ENCODE assay signal across 8 cellular contexts in the genomic region with DNA sequence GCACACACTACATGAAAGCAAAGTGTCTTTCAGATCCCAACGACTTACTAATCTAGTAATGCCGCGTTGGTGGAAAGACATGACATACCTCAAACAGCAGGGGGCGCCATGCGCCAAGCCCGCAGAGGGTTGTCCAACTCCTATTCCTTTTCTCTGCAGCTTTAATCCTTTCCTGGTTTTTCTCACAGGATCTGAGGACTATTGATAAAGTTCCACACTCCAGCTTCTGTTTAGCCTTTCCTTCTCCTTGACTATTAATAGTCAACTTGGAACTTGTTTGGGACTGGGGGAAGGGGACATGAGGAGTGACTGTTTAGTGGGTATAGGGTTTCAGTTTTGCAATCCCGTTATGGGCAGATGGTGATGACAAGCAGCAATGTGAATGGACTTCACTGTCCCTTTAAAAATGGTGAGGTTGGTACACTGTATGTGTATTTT.
DNase-seq lines count a peak whose midpoint lies in the region; ATAC-seq, FAIRE-seq and TF ChIP-seq lines count a peak whose summit lies in the region.

No MANE protein-coding gene starts in this region.

- H3K27me3 ChIP-seq in iPS DF 6.9 (ENCODE audit: control insufficient read depth, insufficient read depth, low read length) (no peaks in the 10 kb centered on the region), small intestine (ENCODE audit: control insufficient read depth in 2 of 2, insufficient read depth in 2 of 2, low read length in 2 of 2) (no peaks in the 10 kb centered on the region)

- H3K4me3 ChIP-seq in HFF-Myc (replicated peaks; ENCODE audit: low read depth, low read length) = no peak overlapping the region
- no peak overlapping the region for H3K4me3 ChIP-seq in iPS DF 6.9 (ENCODE audit: low read length)
- H3K4me3 ChIP-seq in small intestine (ENCODE audit: low read depth in 1 of 2, low read length in 2 of 2) = no peak overlapping the region

- peak; percentile 93 for TF ChIP-seq CTCF in HFF-Myc (IDR thresholded peaks at IDR 0.05; ENCODE audit: low read depth, low read length, missing control alignments)

- H3K36me3 ChIP-seq in iPS DF 6.9 (ENCODE audit: control insufficient read depth, insufficient read depth, low read length) = no peaks in the 10 kb centered on the region
- peaks cover 0 to 4% of the 10 kb centered on the region in 2 donors for H3K36me3 ChIP-seq in small intestine (ENCODE audit: control insufficient read depth in 2 of 2, insufficient read depth in 2 of 2, low read length in 2 of 2)

- H3K4me1 ChIP-seq in iPS DF 6.9 (ENCODE audit: control insufficient read depth, insufficient read depth, low read length) = peaks cover 8% of the 10 kb centered on the region
- H3K4me1 ChIP-seq in small intestine (ENCODE audit: control insufficient read depth in 2 of 2, insufficient read depth in 1 of 2, low read depth in 1 of 2, low read length in 1 of 2) = peaks cover 0 to 5% of the 10 kb centered on the region in 2 donors

- peak; percentile 75 for DNase-seq in EL
- DNase-seq in HFF-Myc (ENCODE audit: extremely low read depth, low read depth) = peak; percentile 56
- peak; percentile 74 to 85 for DNase-seq in NCI-H187 (lab: John Stamatoyannopoulos, UW)
- DNase-seq in T-helper 22 cell (ENCODE audit: low read depth) = peak; percentile 32
- peak; percentile 92 for DNase-seq in astrocyte of the hippocampus (ENCODE audit: low read depth, low spot score)
- peak; percentile 54 for DNase-seq in iPS DF 6.9 (ENCODE audit: low read depth, low spot score)
- DNase-seq in small intestine = peak; percentile 80

- no peak overlapping the region for H3K27ac ChIP-seq in iPS DF 6.9 (ENCODE audit: low read length)
- no peak overlapping the region for H3K27ac ChIP-seq in small intestine (ENCODE audit: low read depth in 1 of 2, low read length in 1 of 2)

- no CpG with 5 or more reads among the region's 7 CpGs for WGBS in iPS DF 6.9 (ENCODE audit: insufficient coverage, insufficient read length)
- 3 to 6% (median 4%) methylated on average over 7 of the region's 7 CpGs for WGBS in small intestine, 3 donors

- H3K9me3 ChIP-seq in iPS DF 6.9 (ENCODE audit: control insufficient read depth, insufficient read depth, low read length) (no peaks in the 10 kb centered on the region), small intestine (ENCODE audit: control insufficient read depth, low read depth) (no peaks in the 10 kb centered on the region)

- no peak for ATAC-seq in GM19023 (IDR thresholded peaks at IDR 0.05; ENCODE audit: unreplicated experiment)

- FAIRE-seq in small intestine (lab: Jason Lieb, UNC) = no peak

Comparison
In these comparisons a context has a peak if more than half of its experiments do, and no peak if none do; other contexts are left out.
1. DNase-seq: peak in every context shown above with its lines; median percentile 92 in astrocyte of the hippocampus; 80 in small intestine; 80 in NCI-H187; 75 in EL; 56 in HFF-Myc; 54 in iPS DF 6.9; 32 in T-helper 22 cell.